In genomic region chr7:153090757-153091156, GRCh38 we compare ENCODE assay signal across 34 cellular contexts.
A peak's percentile ranks its signal among the peaks of the same experiment; 100 is the strongest.
DNase-seq lines count a peak whose midpoint lies in the region; ATAC-seq, FAIRE-seq and TF ChIP-seq lines count a peak whose summit lies in the region.
"Had no signal": no experiment of that assay in that cellular context is flagged by ENCODE, and none has a peak within 500 bp of the region (broad histone marks: within the 10 kb centered on the region; RNA-seq: fewer than 3 reads in every experiment).

No MANE protein-coding gene starts in this region.

- POLR2A ChIA-PET in H1 (lab: Charles Lee; ENCODE audit: partially characterized antibody): no interaction called here

- TF ChIP-seq POLR2A in H1 (IDR thresholded peaks at IDR 0.05; ENCODE audit: control extremely low read depth in 1 of 2, low read depth in 2 of 2, low read length in 2 of 2): no peak

- H2BK15ac ChIP-seq in H9 (ENCODE audit: low read depth, low read length) (no peak overlapping the region), H1 (ENCODE audit: low read length) (no peak overlapping the region)

- CTCF ChIA-PET in H1 (lab: Charles Lee; ENCODE audit: partially characterized antibody): interaction anchor here (0.9 to 1.2 kb wide), 2 partner anchors 10 to 22 kb away, joined by 3 to 4 read pairs; no protein-coding TSS in a partner anchor

- H3K23me2 ChIP-seq in H9 (ENCODE audit: insufficient read length, low read depth, low read length, poor library complexity, severe bottlenecking) (no peaks in the 10 kb centered on the region), H1 (ENCODE audit: low read depth, low read length) (no peaks in the 10 kb centered on the region)

- FAIRE-seq in A204.1 (lab: Jason Lieb, UNC): peak; percentile 68
- FAIRE-seq in H1 (lab: Jason Lieb, UNC): no peak
- FAIRE-seq: astrocyte, TTC549 had no signal

- peak; percentile 33; the same call in 2 of the 3 replicates for TF ChIP-seq CTCF in H9 (conservative IDR thresholded peaks at IDR 0.05)
- no peak for TF ChIP-seq CTCF in H1 (IDR thresholded peaks at IDR 0.05; ENCODE audit: control extremely low read depth in 1 of 3, insufficient read depth in 1 of 3, low read depth in 1 of 3, low read length in 3 of 3)

- H4K5ac ChIP-seq in H9 (ENCODE audit: insufficient read length, low read depth, low read length) (no peak overlapping the region), H1 (ENCODE audit: insufficient read length, low read depth, low read length) (no peak overlapping the region)

- no peak overlapping the region for H3K4ac ChIP-seq in H9 (ENCODE audit: low read depth, low read length)
- no peak overlapping the region for H3K4ac ChIP-seq in H1 (replicated peaks; ENCODE audit: insufficient read length, low read depth, low read length)

- H3K27me3 Mint-ChIP-seq in H9 (ENCODE audit: low read depth): no peaks in the 10 kb centered on the region; the same call in 1 of the 2 replicates
- H3K27me3 Mint-ChIP-seq: activated CD4-positive, alpha-beta memory T cell treated with anti-CD3 and anti-CD28 coated beads for 36 hours; activated naive CD8-positive, alpha-beta T cell treated with anti-CD3 and anti-CD28 coated beads, Interleukin-2, amount 50 U/mL, for 24 hours; B cell had no signal

- H2BK5ac ChIP-seq in H9 (ENCODE audit: insufficient read length, low read length): no peak overlapping the region
- H2BK5ac ChIP-seq in H1 (ENCODE audit: low read depth, low read length): no peak overlapping the region

- H3K27me3 ChIP-seq in H9 (ENCODE audit: insufficient read depth, low read length) (no peaks in the 10 kb centered on the region), H1 (replicated peaks in 1 of 4; ENCODE audit: control insufficient read depth in 3 of 4, extremely low read depth in 1 of 4, insufficient read depth in 3 of 4, low read length in 3 of 4) (no peaks in the 10 kb centered on the region)
- H3K27me3 ChIP-seq: cardiac muscle cell, MG63, testis had no signal

- no peak overlapping the region for H3K9ac ChIP-seq in H9 (ENCODE audit: extremely low read depth, insufficient read length, low read length)
- no peak overlapping the region for H3K9ac ChIP-seq in H1 (replicated peaks in 1 of 4; ENCODE audit: extremely low read depth in 1 of 4, low read depth in 3 of 4, low read length in 3 of 4)

- no peaks in the 10 kb centered on the region for H3K79me2 ChIP-seq in H9 (ENCODE audit: insufficient read depth, low read length)
- H3K79me2 ChIP-seq in H1 (ENCODE audit: control insufficient read depth in 1 of 2, insufficient read depth in 2 of 2, low read length in 2 of 2): no peaks in the 10 kb centered on the region

- WGBS in H9 (ENCODE audit: extremely low coverage, insufficient read length, low lambda C conversion rate): no CpG with 5 or more reads among the region's 2 CpGs
- WGBS in H1 (ENCODE audit: extremely low coverage in 1 of 2, insufficient coverage in 1 of 2, insufficient read length in 1 of 2, insufficient replicate concordance in 2 of 2, low coverage in 1 of 2, low lambda C conversion rate in 2 of 2, missing lambda C conversion rate in 1 of 2), 2 experiments: 82% methylated on average over 2 of the region's 2 CpGs; no CpG with 5 or more reads in 1 of the 2 experiments

- H3K27ac Mint-ChIP-seq in H9: no peak overlapping the region
- H3K27ac Mint-ChIP-seq: activated CD4-positive, alpha-beta memory T cell treated with anti-CD3 and anti-CD28 coated beads for 36 hours; activated naive CD8-positive, alpha-beta T cell treated with anti-CD3 and anti-CD28 coated beads, Interleukin-2, amount 50 U/mL, for 24 hours; B cell; CD8-positive, alpha-beta T cell; GM23338; natural killer cell treated with Interleukin-12 subunit alpha and Interleukin-12 subunit beta and Interleukin-15 and Interleukin-18, amount 100 ng/mL, for 72 hours; T-helper 1 cell treated with Interleukin-12 subunit alpha and Interleukin-12 subunit beta and Interleukin-4 antibody, amounts not matched to agents 30 μg/mL and 1 μg/mL, for 36 hours had no signal

- no peak overlapping the region for H2BK12ac ChIP-seq in H9 (ENCODE audit: insufficient read length, low read depth, low read length)
- no peak overlapping the region for H2BK12ac ChIP-seq in H1 (ENCODE audit: low read depth, low read length)

- H2AFZ ChIP-seq in H9 (ENCODE audit: low read length) (no peak overlapping the region), H1 (ENCODE audit: low read length) (no peak overlapping the region)

- no peak overlapping the region for H3T11ph ChIP-seq in H9 (ENCODE audit: low read length)

- no peak overlapping the region for H3K4me3 ChIP-seq in H1 (ENCODE audit: extremely low read depth in 1 of 4, insufficient read depth in 2 of 4, low read depth in 3 of 4, low read length in 4 of 4)
- H3K4me3 ChIP-seq: cardiac muscle cell, coronary artery, GM23338, lung, MG63, SK-N-MC, testis had no signal

- H2BK20ac ChIP-seq in H9 (ENCODE audit: low read depth, low read length, poor library complexity, severe bottlenecking) (no peak overlapping the region), H1 (ENCODE audit: low read length) (no peak overlapping the region)

- no peak overlapping the region for H3K56ac ChIP-seq in H9 (ENCODE audit: insufficient read length, low read depth, low read length)
- H3K56ac ChIP-seq in H1 (replicated peaks; ENCODE audit: insufficient read length, low read depth, low read length): no peak overlapping the region

- H3K27ac ChIP-seq in H9 (ENCODE audit: insufficient read length, low read depth, low read length) (no peak overlapping the region), H1 (ENCODE audit: low read depth, low read length) (no peak overlapping the region)
- H3K27ac ChIP-seq: cardiac muscle cell, coronary artery, epithelial cell of prostate, SK-N-MC, testis had no signal

- peaks cover 2 to 6% (median 2%) of the 10 kb centered on the region in 3 experiments; a peak in 5 of 7 replicates for H3K36me3 Mint-ChIP-seq in H9 (ENCODE audit: insufficient read depth in 1 of 3, low read depth in 3 of 3)
- H3K36me3 Mint-ChIP-seq: activated CD4-positive, alpha-beta memory T cell treated with anti-CD3 and anti-CD28 coated beads for 36 hours; CD8-positive, alpha-beta T cell; natural killer cell treated with Interleukin-12 subunit alpha and Interleukin-12 subunit beta and Interleukin-15 and Interleukin-18, amount 100 ng/mL, for 72 hours had no signal

- H3K4me1 ChIP-seq in H9 (ENCODE audit: insufficient read depth, low read length) (no peaks in the 10 kb centered on the region; the same call in 1 of the 2 replicates), H1 (replicated peaks in 1 of 4; ENCODE audit: control insufficient read depth in 3 of 4, insufficient read depth in 4 of 4, low read length in 3 of 4) (peaks cover 0 to 3% (median 0%) of the 10 kb centered on the region in 4 experiments; a peak in 3 of 7 replicates)
- H3K4me1 ChIP-seq: testis had no signal

- peaks cover 11 to 13% of the 10 kb centered on the region in 2 experiments for H3K9me3 Mint-ChIP-seq in H9

- H2BK120ac ChIP-seq in H9 (ENCODE audit: low read depth, low read length, poor library complexity, severe bottlenecking) (no peak overlapping the region), H1 (replicated peaks; ENCODE audit: low read depth, low read length) (no peak overlapping the region)

- H3K4me2 ChIP-seq in H9 (ENCODE audit: insufficient read depth, insufficient read length, low read length): no peak overlapping the region
- H3K4me2 ChIP-seq in H1 (ENCODE audit: insufficient read depth in 1 of 2, low read depth in 2 of 2, low read length in 2 of 2): no peak overlapping the region
- H3K4me2 ChIP-seq: GM23338 had no signal

- ATAC-seq in GM19328 (IDR thresholded peaks at IDR 0.05; ENCODE audit: unreplicated experiment): no peak
- ATAC-seq: activated CD4-positive, CD25-positive, alpha-beta regulatory T cell treated with anti-CD3 and anti-CD28 coated beads, Interleukin-2, amount 50 U/mL, for 24 hours; activated naive CD8-positive, alpha-beta T cell treated with anti-CD3 and anti-CD28 coated beads, Interleukin-2, amount 50 U/mL, for 24 hours; CD8-positive, alpha-beta T cell; GM23338 had no signal

- no peaks in the 10 kb centered on the region for H3K36me3 ChIP-seq in H1 (ENCODE audit: control insufficient read depth in 2 of 4, insufficient read depth in 4 of 4, low read length in 3 of 4)
- H3K36me3 ChIP-seq: cardiac muscle cell, MG63 had no signal

- H4K20me1 ChIP-seq in H9 (ENCODE audit: control insufficient read depth, insufficient read depth, insufficient read length): no peaks in the 10 kb centered on the region
- no peaks in the 10 kb centered on the region for H4K20me1 ChIP-seq in H1 (replicated peaks in 1 of 2; ENCODE audit: control insufficient read depth in 1 of 2, insufficient read depth in 2 of 2, low read length in 2 of 2)

- H3K4me3 Mint-ChIP-seq in H9: no peak overlapping the region
- H3K4me3 Mint-ChIP-seq: activated CD4-positive, alpha-beta memory T cell treated with anti-CD3 and anti-CD28 coated beads for 36 hours; activated naive CD8-positive, alpha-beta T cell treated with anti-CD3 and anti-CD28 coated beads, Interleukin-2, amount 50 U/mL, for 24 hours; B cell; CD8-positive, alpha-beta T cell; GM23338; natural killer cell treated with Interleukin-12 subunit alpha and Interleukin-12 subunit beta and Interleukin-15 and Interleukin-18, amount 100 ng/mL, for 72 hours; T-helper 1 cell treated with Interleukin-12 subunit alpha and Interleukin-12 subunit beta and Interleukin-4 antibody, amounts not matched to agents 30 μg/mL and 1 μg/mL, for 36 hours had no signal

- peaks cover 6 to 7% of the 10 kb centered on the region in 2 experiments for H3K4me1 Mint-ChIP-seq in H9
- H3K4me1 Mint-ChIP-seq: activated naive CD8-positive, alpha-beta T cell treated with anti-CD3 and anti-CD28 coated beads, Interleukin-2, amount 50 U/mL, for 24 hours; B cell had no signal

- peak; percentile 32 to 45 for TF ChIP-seq RAD21 in H1 (IDR thresholded peaks at IDR 0.05 in 1 of 2, conservative IDR thresholded peaks at IDR 0.05 in 1 of 2; ENCODE audit: low read depth in 2 of 2, low read length in 2 of 2)

- H2AK5ac ChIP-seq in H9 (ENCODE audit: insufficient read length, low read length) (no peak overlapping the region), H1 (ENCODE audit: low read depth, low read length) (no peak overlapping the region)

- H3K23ac ChIP-seq in H9 (ENCODE audit: insufficient read length, low read depth, low read length): no peak overlapping the region
- no peak overlapping the region for H3K23ac ChIP-seq in H1 (ENCODE audit: insufficient read length)

- H3K79me1 ChIP-seq in H9 (ENCODE audit: insufficient read depth, low read depth, low read length, poor library complexity, severe bottlenecking): no peaks in the 10 kb centered on the region
- no peaks in the 10 kb centered on the region for H3K79me1 ChIP-seq in H1 (ENCODE audit: low read depth, low read length)

- H3K9me3 ChIP-seq in H9 (ENCODE audit: control insufficient read depth, low read depth, low read length) (no peaks in the 10 kb centered on the region), H1 (ENCODE audit: insufficient read depth in 2 of 2, low read depth in 1 of 2, low read length in 1 of 2) (0 out of 4 replicates have a peak, but pooled peaks cover 0 to 6% of the 10 kb centered on the region in 2 experiments)
- H3K9me3 ChIP-seq: MG63, testis had no signal

- H4K91ac ChIP-seq in H9 (ENCODE audit: insufficient read length, low read depth, low read length) (no peak overlapping the region), H1 (replicated peaks; ENCODE audit: insufficient read length, low read length) (no peak overlapping the region)

- no peak overlapping the region for H3K18ac ChIP-seq in H9 (ENCODE audit: insufficient read length, low read depth, low read length)
- no peak overlapping the region for H3K18ac ChIP-seq in H1 (ENCODE audit: extremely low read depth, low read length)

- DNase-seq in H9 (no peak), NCI-H69 (lab: John Stamatoyannopoulos, UW) (peak; percentile 51), H1 (ENCODE audit: low read depth in 1 of 2, low spot score in 2 of 2) (no peak)
- no peak for DNase-seq in stimulated activated CD4-positive, alpha-beta T cell treated with anti-CD3 and anti-CD28 coated beads, Interleukin-2, amount 100 ng/mL, for 24 hours
- DNase-seq in stimulated activated CD4-positive, alpha-beta T cell treated with anti-CD3 and anti-CD28 coated beads, Interleukin-12 subunit alpha, Interleukin-12 subunit beta, amount 100 ng/mL, for 4 hours: no peak
- DNase-seq: ACHN; activated CD4-positive, alpha-beta memory T cell treated with anti-CD3 and anti-CD28 coated beads for 36 hours; activated naive CD4-positive, alpha-beta T cell; activated naive CD8-positive, alpha-beta T cell treated with anti-CD3 and anti-CD28 coated beads, Interleukin-2, amount 50 U/mL, for 24 hours; CD8-positive, alpha-beta T cell; DND-41; effector CD8-positive, alpha-beta T cell; hippocampal formation; MG63; NCI-H1417; NCI-H2107; NCI-H446; NCI-H774; stimulated activated naive CD4-positive, alpha-beta T cell treated with Interleukin-2 at 50 U/mL for 16 hours; testis had no signal

- no peak for TF ChIP-seq EP300 in H1 (IDR thresholded peaks at IDR 0.05; ENCODE audit: borderline replicate concordance in 1 of 2, low read depth in 2 of 2, low read length in 2 of 2)

- no peak overlapping the region for H3K14ac ChIP-seq in H9 (ENCODE audit: insufficient read depth, low read length)
- H3K14ac ChIP-seq in H1 (ENCODE audit: insufficient read length): no peak overlapping the region

- H4K8ac ChIP-seq in H9 (replicated peaks; ENCODE audit: insufficient read length, low read depth, low read length) (no peak overlapping the region), H1 (ENCODE audit: extremely low read depth, insufficient read depth, low read length) (no peak overlapping the region)
